ENCODE assay signal across 7 cellular contexts in genomic region chr2:30145826-30146336, GRCh38. TPM values are rescaled to one million over a fixed set of nuclear protein-coding genes. Genes with fewer than 3 reads are reported as not detected.
DNase-seq lines count a peak whose midpoint lies in the region; ATAC-seq and TF ChIP-seq lines count a peak whose summit lies in the region.

No MANE protein-coding gene starts in this region.

- H3K9ac ChIP-seq in HUES6 (ENCODE audit: low read length) (no peak overlapping the region), iPS-20b (ENCODE audit: low read depth, low read length) (peak overlapping the region; percentile 43; the same call in 1 of the 2 replicates)

- H3K9me3 ChIP-seq in HUES6 (ENCODE audit: control insufficient read depth, insufficient read depth, low read depth, low read length) (no peaks in the 10 kb centered on the region), iPS-20b (ENCODE audit: insufficient read depth, low read depth, low read length) (no peaks in the 10 kb centered on the region), stomach (no peaks in the 10 kb centered on the region)

- H3K36me3 Mint-ChIP-seq in activated naive CD4-positive, alpha-beta T cell treated with anti-CD3 and anti-CD28 coated beads, Interleukin-2, amount 50 U/mL, for 72 hours: peaks cover 0 to 6% of the 10 kb centered on the region in 2 donors

- H3K27ac ChIP-seq in HUES6 (ENCODE audit: low read depth, low read length) (no peak overlapping the region), iPS-20b (ENCODE audit: low read length) (no peak overlapping the region), stomach (peak overlapping the region; percentile 87 to 100 (median 99))

- H3K4me1 ChIP-seq in HUES6 (ENCODE audit: control insufficient read depth, insufficient read depth, low read length): peaks cover 25% of the 10 kb centered on the region
- H3K4me1 ChIP-seq in iPS-20b (ENCODE audit: insufficient read depth, low read length): peaks cover 27% of the 10 kb centered on the region
- peaks cover 27 to 43% (median 39%) of the 10 kb centered on the region in 4 donors for H3K4me1 ChIP-seq in stomach

- no peak for TF ChIP-seq EP300 in stomach (IDR thresholded peaks at IDR 0.05)

- ATAC-seq in activated naive CD4-positive, alpha-beta T cell treated with anti-CD3 and anti-CD28 coated beads, Interleukin-2, amount 50 U/mL, for 72 hours: no peak
- ATAC-seq in GM21723 (IDR thresholded peaks at IDR 0.05; ENCODE audit: unreplicated experiment): no peak
- ATAC-seq in HG02571 (IDR thresholded peaks at IDR 0.05; ENCODE audit: unreplicated experiment): no peak
- no peak for ATAC-seq in HG03432 (IDR thresholded peaks at IDR 0.05; ENCODE audit: unreplicated experiment)

- no peaks in the 10 kb centered on the region for H3K9me3 Mint-ChIP-seq in activated naive CD4-positive, alpha-beta T cell treated with anti-CD3 and anti-CD28 coated beads, Interleukin-2, amount 50 U/mL, for 72 hours

- peak overlapping the region; percentile 56 for H3K4me3 ChIP-seq in HUES6 (ENCODE audit: low read depth, low read length)
- peak overlapping the region; percentile 76 for H3K4me3 ChIP-seq in iPS-20b (ENCODE audit: low read length)
- peak overlapping the region; percentile 34 to 83 (median 40) for H3K4me3 ChIP-seq in stomach

- peak overlapping the region; percentile 98 to 99 for H3K27ac Mint-ChIP-seq in activated naive CD4-positive, alpha-beta T cell treated with anti-CD3 and anti-CD28 coated beads, Interleukin-2, amount 50 U/mL, for 72 hours

- DNase-seq in activated naive CD4-positive, alpha-beta T cell treated with anti-CD3 and anti-CD28 coated beads, Interleukin-2, amount 50 U/mL, for 72 hours (ENCODE audit: low spot score in 2 of 2): no peak
- no peak for DNase-seq in stomach

- no peak for TF ChIP-seq POLR2A in stomach (IDR thresholded peaks at IDR 0.05)

- WGBS in stomach, 5 donors: 23 to 39% (median 31%) methylated on average over 8 of the region's 8 CpGs

- H3K27me3 ChIP-seq in HUES6 (ENCODE audit: control insufficient read depth, insufficient read depth, low read length): peaks cover 5% of the 10 kb centered on the region; the same call in 1 of the 2 replicates
- peaks cover 10% of the 10 kb centered on the region for H3K27me3 ChIP-seq in iPS-20b (ENCODE audit: insufficient read depth, low read length)
- no peaks in the 10 kb centered on the region for H3K27me3 ChIP-seq in stomach

- TF ChIP-seq CTCF in stomach (IDR thresholded peaks at IDR 0.05): no peak

- H3K36me3 ChIP-seq in HUES6 (ENCODE audit: control insufficient read depth, insufficient read depth, low read length) (no peaks in the 10 kb centered on the region), iPS-20b (ENCODE audit: insufficient read depth, low read depth, low read length) (no peaks in the 10 kb centered on the region), stomach (peaks cover 0 to 11% (median 9%) of the 10 kb centered on the region in 4 donors)

- intact Hi-C loops in stomach (cut with DNase I; ENCODE audit: low total_unique reads): no loop called here

RNA-seq across cellular contexts. Expression of gene YPEL5, which starts 0.9 kb away (rescaled TPM):
- total RNA-seq in activated naive CD4-positive, alpha-beta T cell treated with anti-CD3 and anti-CD28 coated beads, Interleukin-2, amount 50 U/mL, for 72 hours: 10 to 100 TPM; 26.0 to 73.7 TPM
- 100 to 1,000 TPM in 2 of 5 donors, 10 to 100 TPM in 3; 17.7 to 192 (median 72.4) TPM for total RNA-seq in stomach
- 100 to 1,000 TPM in 1 of 3 donors, 10 to 100 TPM in 2; 53.6 to 103 (median 63.4) TPM for polyA plus RNA-seq in stomach

Comparison
In these comparisons a context has a peak if more than half of its experiments do, and no peak if none do; other contexts are left out.
1. H3K27ac ChIP-seq: peak in stomach (5 of 5); none in HUES6 (single experiment) and iPS-20b (single experiment).
2. Peak in every context shown above with its lines, with median percentiles within 50 percentile points of each other: H3K4me3 ChIP-seq.